8 cellular contexts compared by ENCODE assay signal in genomic region chr4:1899149-1900086, GRCh38. TPM values are rescaled to one million over a fixed set of nuclear protein-coding genes. Genes with fewer than 3 reads are reported as not detected.
DNase-seq lines count a peak whose midpoint lies in the region; ATAC-seq and TF ChIP-seq lines count a peak whose summit lies in the region.

No MANE protein-coding gene starts in this region.

- peak overlapping the region; percentile 57 for H3K4me2 ChIP-seq in OCI-LY3 (ENCODE audit: low read length)

- H3K27ac Mint-ChIP-seq in CD4-positive, CD25-positive, alpha-beta regulatory T cell, result peak overlapping the region in 2 of 3 donors; percentile 42 to 89
- H3K27ac Mint-ChIP-seq in natural killer cell, result peak overlapping the region; percentile 19 to 64
- peak overlapping the region; percentile 73 for H3K27ac Mint-ChIP-seq in stimulated activated effector memory CD8-positive, alpha-beta T cell treated with anti-CD3 and anti-CD28 coated beads, Interleukin-12 subunit alpha, Interleukin-12 subunit beta, amount 100 ng/mL, for 72 hours

- peaks cover 76% of the 10 kb centered on the region for H4K20me1 ChIP-seq in OCI-LY3 (ENCODE audit: insufficient read depth, low read length)

- H3K36me3 ChIP-seq in CD4-positive, CD25-positive, alpha-beta regulatory T cell (ENCODE audit: control insufficient read depth, insufficient read depth, low read length), result peaks cover 23% of the 10 kb centered on the region
- peaks cover 53% of the 10 kb centered on the region for H3K36me3 ChIP-seq in OCI-LY3 (replicated peaks; ENCODE audit: low read depth, low read length)

- peaks cover 97% of the 10 kb centered on the region for H3K79me2 ChIP-seq in OCI-LY3 (ENCODE audit: low read length)

- peaks cover 21% of the 10 kb centered on the region for H3K36me3 Mint-ChIP-seq in CD4-positive, CD25-positive, alpha-beta regulatory T cell
- H3K36me3 Mint-ChIP-seq in natural killer cell, result no peaks in the 10 kb centered on the region
- peaks cover 90% of the 10 kb centered on the region for H3K36me3 Mint-ChIP-seq in stimulated activated effector memory CD8-positive, alpha-beta T cell treated with anti-CD3 and anti-CD28 coated beads, Interleukin-12 subunit alpha, Interleukin-12 subunit beta, amount 100 ng/mL, for 72 hours

- TF ChIP-seq CTCF in OCI-LY3 (IDR thresholded peaks at IDR 0.05; ENCODE audit: low read depth, low read length) (peak; percentile 76), natural killer cell (IDR thresholded peaks at IDR 0.05) (peak; percentile 96)

- no peaks in the 10 kb centered on the region for H3K9me3 Mint-ChIP-seq in CD4-positive, CD25-positive, alpha-beta regulatory T cell
- H3K9me3 Mint-ChIP-seq in natural killer cell, result no peaks in the 10 kb centered on the region
- no peaks in the 10 kb centered on the region for H3K9me3 Mint-ChIP-seq in stimulated activated effector memory CD8-positive, alpha-beta T cell treated with anti-CD3 and anti-CD28 coated beads, Interleukin-12 subunit alpha, Interleukin-12 subunit beta, amount 100 ng/mL, for 72 hours

- DNase-seq in CD4-positive, CD25-positive, alpha-beta regulatory T cell, result peak; percentile 64 to 85 (median 78)
- peak; percentile 55 for DNase-seq in HT1080 (ENCODE audit: low read depth)
- DNase-seq in activated T-cell treated with anti-CD3 and anti-CD28 coated beads for 24 hours (ENCODE audit: low read depth), result peak; percentile 58
- DNase-seq in erythroblast (lab: John Stamatoyannopoulos, UW), result peak; percentile 86 to 92
- peak; percentile 57 for DNase-seq in natural killer cell
- peak; percentile 56 to 81 for DNase-seq in stimulated activated effector memory CD8-positive, alpha-beta T cell treated with anti-CD3 and anti-CD28 coated beads, Interleukin-12 subunit alpha, Interleukin-12 subunit beta, amount 100 ng/mL, for 72 hours (ENCODE audit: low spot score in 2 of 2)

- H3K4me1 Mint-ChIP-seq in CD4-positive, CD25-positive, alpha-beta regulatory T cell, result peaks cover 12 to 28% (median 17%) of the 10 kb centered on the region in 4 donors
- peaks cover 10 to 15% of the 10 kb centered on the region in 2 donors for H3K4me1 Mint-ChIP-seq in natural killer cell
- peaks cover 52% of the 10 kb centered on the region for H3K4me1 Mint-ChIP-seq in stimulated activated effector memory CD8-positive, alpha-beta T cell treated with anti-CD3 and anti-CD28 coated beads, Interleukin-12 subunit alpha, Interleukin-12 subunit beta, amount 100 ng/mL, for 72 hours

- no peak overlapping the region for H3K9ac ChIP-seq in OCI-LY3 (ENCODE audit: low read length)

- H3K9me3 ChIP-seq in CD4-positive, CD25-positive, alpha-beta regulatory T cell (ENCODE audit: control insufficient read depth in 2 of 2, low read length in 2 of 2), result no peaks in the 10 kb centered on the region
- H3K9me3 ChIP-seq in OCI-LY3 (ENCODE audit: insufficient read depth, low read length), result no peaks in the 10 kb centered on the region

- no peaks in the 10 kb centered on the region for H3K27me3 ChIP-seq in CD4-positive, CD25-positive, alpha-beta regulatory T cell (ENCODE audit: control insufficient read depth, insufficient read depth, low read length)
- H3K27me3 ChIP-seq in OCI-LY3 (ENCODE audit: low read depth, low read length), result no peaks in the 10 kb centered on the region

- H3K4me1 ChIP-seq in CD4-positive, CD25-positive, alpha-beta regulatory T cell (ENCODE audit: control insufficient read depth, insufficient read depth, low read length, poor library complexity, severe bottlenecking), result peaks cover 19% of the 10 kb centered on the region
- peaks cover 11% of the 10 kb centered on the region for H3K4me1 ChIP-seq in OCI-LY3 (ENCODE audit: low read length)

- peak overlapping the region; percentile 39 for H3K4me3 ChIP-seq in CD4-positive, CD25-positive, alpha-beta regulatory T cell (ENCODE audit: low read depth, low read length)
- no peak overlapping the region for H3K4me3 ChIP-seq in OCI-LY3 (ENCODE audit: low read length)

- H3K27ac ChIP-seq in CD4-positive, CD25-positive, alpha-beta regulatory T cell (ENCODE audit: insufficient read depth, low read length, poor library complexity, severe bottlenecking), result no peak overlapping the region
- H3K27ac ChIP-seq in OCI-LY3 (ENCODE audit: low read length), result peak overlapping the region; percentile 69

- H2AFZ ChIP-seq in OCI-LY3 (ENCODE audit: low read depth, low read length), result no peak overlapping the region

- no peak for TF ChIP-seq POLR2A in erythroblast (IDR thresholded peaks at IDR 0.05; ENCODE audit: low read length)

- H3K4me3 Mint-ChIP-seq in CD4-positive, CD25-positive, alpha-beta regulatory T cell, result peak overlapping the region in 3 of 4 donors; percentile 14 to 61 (median 35)
- H3K4me3 Mint-ChIP-seq in natural killer cell, result no peak overlapping the region
- peak overlapping the region; percentile 26 for H3K4me3 Mint-ChIP-seq in stimulated activated effector memory CD8-positive, alpha-beta T cell treated with anti-CD3 and anti-CD28 coated beads, Interleukin-12 subunit alpha, Interleukin-12 subunit beta, amount 100 ng/mL, for 72 hours

- H3K27me3 Mint-ChIP-seq in CD4-positive, CD25-positive, alpha-beta regulatory T cell, result no peaks in the 10 kb centered on the region
- H3K27me3 Mint-ChIP-seq in natural killer cell (ENCODE audit: low read depth in 2 of 2), result no peaks in the 10 kb centered on the region

- peak; percentile 85 to 87 for ATAC-seq in CD4-positive, CD25-positive, alpha-beta regulatory T cell (ENCODE audit: low read depth in 2 of 2)
- ATAC-seq in GM19452 (IDR thresholded peaks at IDR 0.05; ENCODE audit: unreplicated experiment), result peak; percentile 87
- ATAC-seq in natural killer cell, result peak; percentile 90 to 99 (median 98)
- peak; percentile 96 for ATAC-seq in stimulated activated effector memory CD8-positive, alpha-beta T cell treated with anti-CD3 and anti-CD28 coated beads, Interleukin-12 subunit alpha, Interleukin-12 subunit beta, amount 100 ng/mL, for 72 hours

- intact Hi-C loops in natural killer cell (cut with micrococcal nuclease), result loop anchor here (1.0 kb wide), 2 partner anchors 43 to 151 kb away; partner anchors contain the start of gene LETM1

RNA-seq across cellular contexts. Expression of gene NSD2, which starts 28.2 kb away (rescaled TPM):
- total RNA-seq in CD4-positive, CD25-positive, alpha-beta regulatory T cell, result 95.8 TPM
- 1 to 10 TPM; 5.9 to 7.6 (median 7.0) TPM for polyA plus RNA-seq in CD4-positive, CD25-positive, alpha-beta regulatory T cell
- 67.4 and 83.1 TPM in 2 replicates for total RNA-seq in HT1080 (2014; rRNA removed; shearing (Covaris generic))
- polyA plus RNA-seq in HT1080 (2015; cell fraction: cytosol; rRNA removed), result 71.9 and 80.9 TPM in 2 replicates
- 120 and 125 TPM in 2 replicates for polyA plus RNA-seq in HT1080 (2015; cell fraction: nucleus; rRNA removed)
- 10 to 100 TPM; 36.4 to 51.0 (median 48.3) TPM for total RNA-seq in natural killer cell

RNA-seq across cellular contexts. Expression of gene LETM1, which starts 43.5 kb away (rescaled TPM):
- 41.8 TPM for total RNA-seq in CD4-positive, CD25-positive, alpha-beta regulatory T cell
- polyA plus RNA-seq in CD4-positive, CD25-positive, alpha-beta regulatory T cell, result 10 to 100 TPM; 10.3 to 13.0 (median 12.3) TPM
- 88.5 and 99.3 TPM in 2 replicates for total RNA-seq in HT1080 (2014; rRNA removed; shearing (Covaris generic))
- 27.5 and 30.3 TPM in 2 replicates for polyA plus RNA-seq in HT1080 (2015; cell fraction: cytosol; rRNA removed)
- polyA plus RNA-seq in HT1080 (2015; cell fraction: nucleus; rRNA removed), result 93.3 and 97.6 TPM in 2 replicates
- 10 to 100 TPM; 40.4 to 56.5 (median 55.7) TPM for total RNA-seq in natural killer cell
